27 cellular contexts compared by ENCODE assay signal in the genomic region with DNA sequence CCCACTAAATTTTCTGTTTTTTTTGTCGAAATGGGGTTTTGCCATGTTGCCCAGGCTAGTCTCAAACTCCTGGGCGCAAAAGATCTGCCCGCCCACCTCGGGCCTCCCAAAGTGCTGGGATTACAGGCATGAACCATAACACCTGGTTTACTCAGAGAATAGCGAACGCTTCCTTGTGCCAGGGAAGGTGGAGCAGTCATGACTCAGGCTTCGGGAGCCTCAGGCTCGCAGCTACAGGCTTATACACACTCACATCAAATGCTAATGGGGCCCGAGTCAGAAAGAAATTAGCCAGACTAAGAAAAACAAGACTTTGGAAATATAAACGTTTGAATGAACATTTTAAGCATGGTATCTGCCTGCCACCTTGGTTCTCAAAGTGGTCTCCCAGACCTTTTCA. TPM values are rescaled to one million over a fixed set of nuclear protein-coding genes. Genes with fewer than 3 reads are reported as not detected.
A peak's percentile ranks its signal among the peaks of the same experiment; 100 is the strongest.
DNase-seq lines count a peak whose midpoint lies in the region; ATAC-seq, FAIRE-seq and TF ChIP-seq lines count a peak whose summit lies in the region.
"Had no signal": no experiment of that assay in that cellular context is flagged by ENCODE, and none has a peak within 500 bp of the region (broad histone marks: within the 10 kb centered on the region; RNA-seq: fewer than 3 reads in every experiment).

No MANE protein-coding gene starts in this region.

- H3K27ac ChIP-seq in breast epithelium (no peak overlapping the region), GM12878 (ENCODE audit: control insufficient read depth, insufficient read depth) (no peak overlapping the region), esophagus squamous epithelium (peak overlapping the region; percentile 44 to 75 (median 65)), dorsolateral prefrontal cortex (no peak overlapping the region)
- H3K27ac ChIP-seq: KMS-11, Peyer's patch had no signal

- peaks cover 4% of the 10 kb centered on the region for H3K36me3 ChIP-seq in breast epithelium
- peaks cover 0 to 11% of the 10 kb centered on the region in 2 experiments; a peak in 1 of 4 replicates for H3K36me3 ChIP-seq in GM12878 (ENCODE audit: control insufficient read depth in 2 of 2, insufficient read depth in 2 of 2, low read length in 1 of 2)
- peaks cover 0 to 98% (median 0%) of the 10 kb centered on the region in 3 donors for H3K36me3 ChIP-seq in esophagus squamous epithelium
- H3K36me3 ChIP-seq in Caco-2 (ENCODE audit: control insufficient read depth, insufficient read depth, low read length): no peaks in the 10 kb centered on the region; the same call in 1 of the 2 replicates

- H3K4me1 Mint-ChIP-seq in MCF 10A (ENCODE audit: insufficient read depth, unreplicated experiment): no peaks in the 10 kb centered on the region
- H3K4me1 Mint-ChIP-seq in Caco-2 (ENCODE audit: low read depth, unreplicated experiment): no peaks in the 10 kb centered on the region
- H3K4me1 Mint-ChIP-seq: GM23338 had no signal

- SMC1A ChIA-PET in GM12878 (lab: Charles Lee; ENCODE audit: uncharacterized antibody, unreplicated experiment): no interaction called here

- H3K36me3 Mint-ChIP-seq in MCF 10A (ENCODE audit: insufficient read depth, unreplicated experiment): peaks cover 77% of the 10 kb centered on the region
- H3K36me3 Mint-ChIP-seq in Caco-2 (ENCODE audit: insufficient read depth, unreplicated experiment): peaks cover 46% of the 10 kb centered on the region

- H2AFZ ChIP-seq in GM12878 (ENCODE audit: control insufficient read depth, low read depth, low read length): no peak overlapping the region
- H2AFZ ChIP-seq: GM23338 had no signal

- intact Hi-C loops in MCF 10A (cut with micrococcal nuclease) (no loop called here), breast epithelium (cut with DNase I; ENCODE audit: low total_unique reads) (no loop called here), GM12878 (cut with micrococcal nuclease; ENCODE audit: unreplicated experiment) (no loop called here), esophagus squamous epithelium (cut with DNase I) (no loop called here), Caco-2 (cut with micrococcal nuclease; ENCODE audit: unreplicated experiment) (no loop called here), dorsolateral prefrontal cortex (cut with DNase I) (no loop called here)

- no peak for TF ChIP-seq CTCF in MCF 10A (IDR thresholded peaks at IDR 0.05; ENCODE audit: unreplicated experiment)
- no peak for TF ChIP-seq CTCF in breast epithelium (IDR thresholded peaks at IDR 0.05)
- TF ChIP-seq CTCF in GM12878 (IDR thresholded peaks at IDR 0.05 in 2 of 3, conservative IDR thresholded peaks at IDR 0.05 in 1 of 3; ENCODE audit: control insufficient read depth in 2 of 3, extremely low read depth in 1 of 3, insufficient read depth in 1 of 3, low read depth in 3 of 3, low read length in 3 of 3): no peak
- TF ChIP-seq CTCF in esophagus squamous epithelium (IDR thresholded peaks at IDR 0.05): no peak
- TF ChIP-seq CTCF in Caco-2 (IDR thresholded peaks at IDR 0.05; ENCODE audit: insufficient read depth in 1 of 2, low read depth in 1 of 2, low read length in 1 of 2, severe bottlenecking in 1 of 2, unreplicated experiment in 1 of 2): no peak
- no peak for TF ChIP-seq CTCF in dorsolateral prefrontal cortex (IDR thresholded peaks at IDR 0.05 in 54 of 56, conservative IDR thresholded peaks at IDR 0.05 in 2 of 56; ENCODE audit: low read depth in 1 of 56, partially characterized antibody in 56 of 56)

- H3K79me2 ChIP-seq in GM12878 (ENCODE audit: control insufficient read depth, insufficient read depth, low read length): no peaks in the 10 kb centered on the region

- POLR2A ChIA-PET in MCF 10A (lab: Yijun Ruan, JAX) (interaction anchor here (0.5 to 3.0 kb wide), 9 partner anchors 9 to 680 kb away, joined by 3 to 49 read pairs (median 4); a partner anchor contains a TSS), GM12878 (lab: Charles Lee) (interaction anchor here (3.8 kb wide), 1 partner anchor 10 kb away, joined by 13 read pairs; a partner anchor contains a TSS), Caco-2 (lab: Charles Lee) (no interaction called here)

- H3K4me3 Mint-ChIP-seq in MCF 10A (ENCODE audit: unreplicated experiment) (no peak overlapping the region), Caco-2 (ENCODE audit: unreplicated experiment) (no peak overlapping the region)
- H3K4me3 Mint-ChIP-seq: CD8-positive, alpha-beta memory T cell; GM23338 had no signal

- RAD21 ChIA-PET in GM12878 (lab: Charles Lee; ENCODE audit: unreplicated experiment): no interaction called here

- no TSS peak for BruUV-seq in MCF 10A (replicated peaks; lab: Mats Ljungman, UMichigan)
- BruUV-seq in GM12878 (replicated peaks; lab: Mats Ljungman, UMichigan): no TSS peak
- no TSS peak for BruUV-seq in Caco-2 (replicated peaks; lab: Mats Ljungman, UMichigan)

- no peak overlapping the region for H3K9ac ChIP-seq in GM12878 (ENCODE audit: control insufficient read depth, insufficient read depth, low read length)
- H3K9ac ChIP-seq: KMS-11 had no signal

- H3K4me2 ChIP-seq in GM12878 (ENCODE audit: control insufficient read depth, insufficient read depth): no peak overlapping the region
- H3K4me2 ChIP-seq: GM23338, KMS-11 had no signal

- TF ChIP-seq POLR2A in breast epithelium (IDR thresholded peaks at IDR 0.05) (no peak), GM12878 (IDR thresholded peaks at IDR 0.05; ENCODE audit: low read depth, low read length) (no peak), esophagus squamous epithelium (IDR thresholded peaks at IDR 0.05) (no peak)

- WGBS in GM12878 (ENCODE audit: insufficient coverage, insufficient replicate concordance, low lambda C conversion rate, missing lambda C conversion rate): 93% methylated on average over 10 of the region's 10 CpGs
- WGBS in esophagus squamous epithelium, 2 donors: 30 to 63% methylated on average over 6 to 9 of the region's 10 CpGs

- H3K27ac Mint-ChIP-seq in MCF 10A (ENCODE audit: low read depth, unreplicated experiment): peak overlapping the region; percentile 36
- no peak overlapping the region for H3K27ac Mint-ChIP-seq in Caco-2 (ENCODE audit: unreplicated experiment)
- H3K27ac Mint-ChIP-seq: GM23338 had no signal

- H3K27me3 ChIP-seq in breast epithelium: no peaks in the 10 kb centered on the region
- no peaks in the 10 kb centered on the region for H3K27me3 ChIP-seq in GM12878 (replicated peaks in 1 of 2; ENCODE audit: control insufficient read depth in 2 of 2, insufficient read depth in 2 of 2, low read length in 1 of 2)
- H3K27me3 ChIP-seq in esophagus squamous epithelium: no peaks in the 10 kb centered on the region
- no peaks in the 10 kb centered on the region for H3K27me3 ChIP-seq in Caco-2 (replicated peaks; ENCODE audit: control insufficient read depth, insufficient read depth, low read length)
- no peaks in the 10 kb centered on the region for H3K27me3 ChIP-seq in dorsolateral prefrontal cortex
- H3K27me3 ChIP-seq: Peyer's patch had no signal

- H4K20me1 ChIP-seq in GM12878 (ENCODE audit: control insufficient read depth, insufficient read depth): no peaks in the 10 kb centered on the region

- no peak for FAIRE-seq in GM12878 (lab: Jason Lieb, UNC)
- no peak for FAIRE-seq in frontal cortex (lab: Jason Lieb, UNC)
- FAIRE-seq: D721Med had no signal

- in situ Hi-C loops in GM12878 (cut with MboI): no loop called here

- no peak for TF ChIP-seq EP300 in GM12878 (IDR thresholded peaks at IDR 0.05; ENCODE audit: borderline replicate concordance in 1 of 2, control insufficient read depth in 1 of 2, low read depth in 2 of 2, low read length in 2 of 2)

- H3K4me1 ChIP-seq in breast epithelium (no peaks in the 10 kb centered on the region), GM12878 (ENCODE audit: control insufficient read depth, insufficient read depth, low read length) (peaks cover 8% of the 10 kb centered on the region), esophagus squamous epithelium (peaks cover 0 to 9% (median 0%) of the 10 kb centered on the region in 3 donors), Caco-2 (no peaks in the 10 kb centered on the region)
- H3K4me1 ChIP-seq: HAP-1, Peyer's patch had no signal

- H3K4me3 ChIP-seq in breast epithelium (no peak overlapping the region), GM12878 (no peak overlapping the region), esophagus squamous epithelium (no peak overlapping the region), Caco-2 (ENCODE audit: low read depth, low read length) (no peak overlapping the region), dorsolateral prefrontal cortex (no peak overlapping the region)
- H3K4me3 ChIP-seq: GM23338, HAP-1, Peyer's patch had no signal

- DNase-seq in MCF 10A (ENCODE audit: unreplicated experiment) (peak; percentile 79), breast epithelium (ENCODE audit: low spot score in 2 of 2) (no peak), GM12878 (ENCODE audit: low read depth, low spot score) (no peak), esophagus squamous epithelium (lab: John Stamatoyannopoulos, UW) (no peak), renal cortical epithelial cell (ENCODE audit: low read depth) (peak; percentile 68), frontal cortex (ENCODE audit: low spot score in 2 of 2) (no peak), Caco-2 (no peak), dorsolateral prefrontal cortex (no peak)
- DNase-seq: AML-193; C1 segment of cervical spinal cord; CD8-positive, alpha-beta memory T cell; DMS53; GDM1; IMR-90; NCI-H1105; NCI-H1694; NCI-H2081; NCI-H2171; NCI-H345; NCI-H524; NCI-H774; Peyer's patch had no signal

- no peak for TF ChIP-seq RAD21 in GM12878 (IDR thresholded peaks at IDR 0.05; ENCODE audit: insufficient read depth, low read depth, low read length)

- H3K27me3 Mint-ChIP-seq in MCF 10A (ENCODE audit: insufficient read depth, unreplicated experiment) (no peaks in the 10 kb centered on the region), Caco-2 (ENCODE audit: insufficient read depth, unreplicated experiment) (no peaks in the 10 kb centered on the region)
- H3K27me3 Mint-ChIP-seq: CD8-positive, alpha-beta memory T cell had no signal

- CTCF ChIA-PET in MCF 10A (lab: Yijun Ruan, JAX): interaction anchor here (0.7 to 1.9 kb wide), 4 partner anchors 15 to 1330 kb away, joined by 3 to 11 read pairs (median 4); no protein-coding TSS in a partner anchor
- CTCF ChIA-PET in GM12878 (lab: Yijun Ruan, JAX): interaction anchor here (0.6 to 1.3 kb wide), 2 partner anchors 18 to 150 kb away, joined by 3 to 5 read pairs; no protein-coding TSS in a partner anchor
- CTCF ChIA-PET in Caco-2 (lab: Charles Lee): interaction anchor here (0.8 to 1.1 kb wide), 2 partner anchors 12 to 42 kb away, joined by 4 to 6 read pairs; no protein-coding TSS in a partner anchor

- no peaks in the 10 kb centered on the region for H3K9me3 Mint-ChIP-seq in MCF 10A (ENCODE audit: unreplicated experiment)
- H3K9me3 Mint-ChIP-seq in Caco-2 (ENCODE audit: unreplicated experiment): no peaks in the 10 kb centered on the region
- H3K9me3 Mint-ChIP-seq: CD8-positive, alpha-beta memory T cell; GM23338 had no signal

- ATAC-seq in GM12878: no peak
- ATAC-seq: GM23338, Right ventricle myocardium inferior had no signal

- H3K9me3 ChIP-seq in breast epithelium (no peaks in the 10 kb centered on the region), GM12878 (replicated peaks; ENCODE audit: control insufficient read depth, insufficient read depth, low read length) (no peaks in the 10 kb centered on the region), esophagus squamous epithelium (no peaks in the 10 kb centered on the region), Caco-2 (no peaks in the 10 kb centered on the region)
- H3K9me3 ChIP-seq: HAP-1, Peyer's patch had no signal

RNA-seq across cellular contexts. Expression of a gene that starts 11.0 kb away (rescaled TPM):
- total RNA-seq in MCF 10A (2022): 4,896 and 5,827 TPM in 2 replicates
- 1,000 to 10,000 TPM; 3,213 to 3,932 (median 3,461) TPM for total RNA-seq in breast epithelium
- 320 TPM in 2 replicates for total RNA-seq in GM12878 (2013; cell fraction: nucleolus; rRNA removed)
- total RNA-seq in GM12878 (2014; rRNA removed): 1,281 and 1,473 TPM in 2 replicates
- total RNA-seq in GM12878 (2014; rRNA removed; fragmentation: Illumina TruSeq; extraction: Trizol): 4,303 and 4,333 TPM in 2 replicates
- 2,627 and 2,734 TPM in 2 replicates for total RNA-seq in GM12878 (2021)
- polyA plus RNA-seq in GM12878 (2011; ENCODE audit: low read depth): 5,474 TPM
- 4,809 and 7,603 TPM in 2 replicates for polyA plus RNA-seq in GM12878 (2011; rRNA removed)
- polyA plus RNA-seq in GM12878 (2011; cell fraction: cytosol; rRNA removed): 1,726 and 1,821 TPM in 2 replicates
- 609 and 739 TPM in 2 replicates for polyA plus RNA-seq in GM12878 (2011; cell fraction: nucleus; rRNA removed)
- 5,531 and 6,124 TPM in 2 replicates for polyA plus RNA-seq in GM12878 (2012)
- polyA plus RNA-seq in GM12878 (2014; fragmentation: Illumina TruSeq; extraction: Trizol): 5,925 and 6,580 TPM in 2 replicates
- 1,000 to 10,000 TPM; 1,130 to 2,045 TPM for polyA plus RNA-seq in GM12878 (2014; fragmentation: Nextera tagmentation; extraction: Ambion mirVana)
- polyA plus RNA-seq in GM12878 (2014; rRNA removed): 3,217 and 4,056 TPM in 2 replicates
- polyA plus RNA-seq in GM12878 (2016; fragmentation: Nextera tagmentation; extraction: Ambion mirVana): 1,000 to 10,000 TPM; 1,038 to 1,104 TPM
- polyA minus RNA-seq in GM12878 (2011; rRNA and poly(A)+ RNA removed): 908 and 1,248 TPM in 2 replicates
- 467 and 491 TPM in 2 replicates for polyA minus RNA-seq in GM12878 (2011; cell fraction: cytosol; rRNA and poly(A)+ RNA removed)
- 161 and 255 TPM in 2 replicates for polyA minus RNA-seq in GM12878 (2011; cell fraction: nucleus; rRNA and poly(A)+ RNA removed)
- total RNA-seq in esophagus squamous epithelium: 1,000 to 10,000 TPM; 2,183 to 3,899 (median 2,784) TPM
- 2,868 and 3,711 TPM in 2 replicates for total RNA-seq in renal cortical epithelial cell
- total RNA-seq in frontal cortex: 2,752 TPM
- 3,524 and 3,611 TPM in 2 replicates for total RNA-seq in Caco-2 (2022)
- total RNA-seq in dorsolateral prefrontal cortex: 1,000 to 10,000 TPM in 26 of 120 experiments, 100 to 1,000 TPM in 94; 620 to 1,435 (median 896) TPM

Comparison
In these comparisons a context has a peak if more than half of its experiments do, and no peak if none do; other contexts are left out.
1. DNase-seq: peak in MCF 10A (single experiment) and renal cortical epithelial cell (single experiment); none in breast epithelium (0 of 2), GM12878 (single experiment), esophagus squamous epithelium (single experiment), frontal cortex (0 of 2), Caco-2 (0 of 2) and dorsolateral prefrontal cortex (0 of 10).
2. H3K27ac ChIP-seq: peak in esophagus squamous epithelium (4 of 4); none in breast epithelium (0 of 2), GM12878 (single experiment) and dorsolateral prefrontal cortex (0 of 59).